Comparison of ENCODE assay signal across 12 cellular contexts in the genomic region with DNA sequence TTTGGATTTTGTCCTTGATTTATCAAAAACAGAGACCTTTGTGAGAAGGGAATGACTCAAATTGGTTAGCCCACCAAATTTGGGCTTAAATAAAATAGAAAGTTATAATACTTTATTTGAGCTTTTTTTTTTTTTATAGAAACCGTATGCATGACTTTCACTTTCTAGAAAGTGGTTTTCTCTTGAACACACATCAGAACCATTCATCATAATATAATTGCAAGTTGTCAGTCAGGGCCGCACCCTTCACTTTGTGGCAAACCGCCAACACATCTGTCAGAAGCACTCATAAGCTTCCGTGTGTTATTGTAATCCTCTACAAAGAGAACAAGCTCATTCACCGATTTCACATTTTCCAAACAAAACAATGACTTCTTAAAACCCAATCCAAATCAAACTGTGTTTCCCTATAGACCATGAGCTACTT.
DNase-seq lines count a peak whose midpoint lies in the region; ATAC-seq and TF ChIP-seq lines count a peak whose summit lies in the region.
"Had no signal": no experiment of that assay in that cellular context is flagged by ENCODE, and none has a peak within 500 bp of the region (broad histone marks: within the 10 kb centered on the region; RNA-seq: fewer than 3 reads in every experiment).

No MANE protein-coding gene starts in this region.

- no peaks in the 10 kb centered on the region for H3K27me3 ChIP-seq in MG63
- H3K27me3 ChIP-seq in foreskin keratinocyte, result peaks cover 10% of the 10 kb centered on the region
- H3K27me3 ChIP-seq in GM23338 (ENCODE audit: insufficient read depth), result no peaks in the 10 kb centered on the region
- H3K27me3 ChIP-seq in CD4-positive, alpha-beta T cell (ENCODE audit: control insufficient read depth, insufficient read depth, low read length), result no peaks in the 10 kb centered on the region

- H3F3A ChIP-seq in GM23338 (replicated peaks; ENCODE audit: low read depth), result no peaks in the 10 kb centered on the region

- H3K36me3 Mint-ChIP-seq in GM23338 (ENCODE audit: low read depth), result no peaks in the 10 kb centered on the region
- no peaks in the 10 kb centered on the region for H3K36me3 Mint-ChIP-seq in CD4-positive, alpha-beta T cell (ENCODE audit: low read depth)
- H3K36me3 Mint-ChIP-seq: memory B cell had no signal

- H3K36me3 ChIP-seq in MG63, result no peaks in the 10 kb centered on the region
- no peaks in the 10 kb centered on the region for H3K36me3 ChIP-seq in GM23338 (ENCODE audit: insufficient read depth)

- POLR2A ChIA-PET in CD4-positive, alpha-beta T cell (lab: Charles Lee), result no interaction called here

- H3K9me2 ChIP-seq in GM23338 (ENCODE audit: insufficient read depth), result no peaks in the 10 kb centered on the region

- intact Hi-C loops in CD4-positive, alpha-beta T cell (cut with DNase I, micrococcal nuclease), result no loop called here

- ATAC-seq in foreskin keratinocyte (peak; percentile 89), GM23338 (no peak), GM18868 (IDR thresholded peaks at IDR 0.05; ENCODE audit: unreplicated experiment) (no peak)
- ATAC-seq in CD4-positive, alpha-beta T cell (ENCODE audit: poor library complexity), result no peak

- H3K4me2 ChIP-seq in GM23338, result no peak overlapping the region

- no peak overlapping the region for H3K4me3 Mint-ChIP-seq in GM23338
- no peak overlapping the region for H3K4me3 Mint-ChIP-seq in CD4-positive, alpha-beta T cell
- H3K4me3 Mint-ChIP-seq: dendritic cell treated with granulocyte-macrophage colony-stimulating factor and Interleukin-4, amounts not matched to agents 40 ng/mL and 50 ng/mL, for 4 days; memory B cell had no signal

- peak overlapping the region; percentile 15 for H3K27ac ChIP-seq in foreskin keratinocyte
- no peak overlapping the region for H3K27ac ChIP-seq in GM23338 (ENCODE audit: low read depth)
- H3K27ac ChIP-seq in CD4-positive, alpha-beta T cell (ENCODE audit: low read depth, low read length), result no peak overlapping the region

- CTCF ChIA-PET in CD4-positive, alpha-beta T cell (lab: Charles Lee), result no interaction called here

- peaks cover 4% of the 10 kb centered on the region; the same call in 1 of the 3 replicates for H3K4me1 Mint-ChIP-seq in GM23338
- H3K4me1 Mint-ChIP-seq in CD4-positive, alpha-beta T cell (ENCODE audit: low read depth), result no peaks in the 10 kb centered on the region
- H3K4me1 Mint-ChIP-seq: memory B cell had no signal

- TF ChIP-seq CTCF in foreskin keratinocyte (conservative IDR thresholded peaks at IDR 0.05), result no peak
- no peak for TF ChIP-seq CTCF in GM23338 (conservative IDR thresholded peaks at IDR 0.05; ENCODE audit: low read depth in 2 of 2)
- no peak for TF ChIP-seq CTCF in CD4-positive, alpha-beta T cell (IDR thresholded peaks at IDR 0.05)

- in situ Hi-C loops in Caki2 (cut with HindIII; ENCODE audit: low pct_unique_long_range_greater_than_20kb, low sequenced_read_pairs), result no loop called here

- H3K9me3 Mint-ChIP-seq in GM23338, result no peaks in the 10 kb centered on the region
- H3K9me3 Mint-ChIP-seq in CD4-positive, alpha-beta T cell, result no peaks in the 10 kb centered on the region
- H3K9me3 Mint-ChIP-seq: dendritic cell treated with granulocyte-macrophage colony-stimulating factor and Interleukin-4, amounts not matched to agents 40 ng/mL and 50 ng/mL, for 4 days had no signal

- no peaks in the 10 kb centered on the region for H3K27me3 Mint-ChIP-seq in GM23338 (ENCODE audit: insufficient read depth, low read depth, poor library complexity)
- H3K27me3 Mint-ChIP-seq in CD4-positive, alpha-beta T cell, result no peaks in the 10 kb centered on the region
- H3K27me3 Mint-ChIP-seq: dendritic cell treated with granulocyte-macrophage colony-stimulating factor and Interleukin-4, amounts not matched to agents 40 ng/mL and 50 ng/mL, for 4 days; memory B cell had no signal

- H3K4me1 ChIP-seq in foreskin keratinocyte, result peaks cover 25% of the 10 kb centered on the region
- no peaks in the 10 kb centered on the region for H3K4me1 ChIP-seq in GM23338 (ENCODE audit: insufficient read depth)

- H3K27ac Mint-ChIP-seq in GM23338, result no peak overlapping the region
- H3K27ac Mint-ChIP-seq in CD4-positive, alpha-beta T cell, result no peak overlapping the region
- H3K27ac Mint-ChIP-seq: dendritic cell treated with granulocyte-macrophage colony-stimulating factor and Interleukin-4, amounts not matched to agents 40 ng/mL and 50 ng/mL, for 4 days; memory B cell had no signal

- H4K20me1 ChIP-seq in GM23338 (replicated peaks; ENCODE audit: insufficient read depth), result no peaks in the 10 kb centered on the region

- peak; percentile 6 for DNase-seq in Caki2 (ENCODE audit: low read depth)
- DNase-seq in MG63, result peak; percentile 64
- DNase-seq in NCI-H774 (lab: John Stamatoyannopoulos, UW), result peak; percentile 65
- peak; percentile 76 to 91 for DNase-seq in foreskin keratinocyte
- no peak for DNase-seq in putamen (ENCODE audit: low spot score)
- no peak for DNase-seq in GM23338 (ENCODE audit: low spot score)
- DNase-seq in CD4-positive, alpha-beta T cell, result no peak
- DNase-seq: Kasumi-1; stimulated activated CD4-positive, alpha-beta T cell treated with anti-CD3 and anti-CD28 coated beads, Interleukin-4, amount 100 ng/mL, for 1 hour had no signal

- H3K4me3 ChIP-seq in MG63 (no peak overlapping the region), GM23338 (no peak overlapping the region)

- H3K9me3 ChIP-seq in MG63, result no peaks in the 10 kb centered on the region
- H3K9me3 ChIP-seq in CD4-positive, alpha-beta T cell (ENCODE audit: control insufficient read depth, low read length), result no peaks in the 10 kb centered on the region

- no peak overlapping the region for H2AFZ ChIP-seq in GM23338

- no peaks in the 10 kb centered on the region for H3K79me2 ChIP-seq in GM23338 (replicated peaks; ENCODE audit: insufficient read depth)

TF ChIP-seq in GM23338, 12 proteins besides CTCF, POLR2A, EP300 and RAD21 (continues in another document):
- no peak for TF ChIP-seq EZH2 (IDR thresholded peaks at IDR 0.05; ENCODE audit: low read depth, unreplicated experiment)
- TF ChIP-seq, protein P1, sequence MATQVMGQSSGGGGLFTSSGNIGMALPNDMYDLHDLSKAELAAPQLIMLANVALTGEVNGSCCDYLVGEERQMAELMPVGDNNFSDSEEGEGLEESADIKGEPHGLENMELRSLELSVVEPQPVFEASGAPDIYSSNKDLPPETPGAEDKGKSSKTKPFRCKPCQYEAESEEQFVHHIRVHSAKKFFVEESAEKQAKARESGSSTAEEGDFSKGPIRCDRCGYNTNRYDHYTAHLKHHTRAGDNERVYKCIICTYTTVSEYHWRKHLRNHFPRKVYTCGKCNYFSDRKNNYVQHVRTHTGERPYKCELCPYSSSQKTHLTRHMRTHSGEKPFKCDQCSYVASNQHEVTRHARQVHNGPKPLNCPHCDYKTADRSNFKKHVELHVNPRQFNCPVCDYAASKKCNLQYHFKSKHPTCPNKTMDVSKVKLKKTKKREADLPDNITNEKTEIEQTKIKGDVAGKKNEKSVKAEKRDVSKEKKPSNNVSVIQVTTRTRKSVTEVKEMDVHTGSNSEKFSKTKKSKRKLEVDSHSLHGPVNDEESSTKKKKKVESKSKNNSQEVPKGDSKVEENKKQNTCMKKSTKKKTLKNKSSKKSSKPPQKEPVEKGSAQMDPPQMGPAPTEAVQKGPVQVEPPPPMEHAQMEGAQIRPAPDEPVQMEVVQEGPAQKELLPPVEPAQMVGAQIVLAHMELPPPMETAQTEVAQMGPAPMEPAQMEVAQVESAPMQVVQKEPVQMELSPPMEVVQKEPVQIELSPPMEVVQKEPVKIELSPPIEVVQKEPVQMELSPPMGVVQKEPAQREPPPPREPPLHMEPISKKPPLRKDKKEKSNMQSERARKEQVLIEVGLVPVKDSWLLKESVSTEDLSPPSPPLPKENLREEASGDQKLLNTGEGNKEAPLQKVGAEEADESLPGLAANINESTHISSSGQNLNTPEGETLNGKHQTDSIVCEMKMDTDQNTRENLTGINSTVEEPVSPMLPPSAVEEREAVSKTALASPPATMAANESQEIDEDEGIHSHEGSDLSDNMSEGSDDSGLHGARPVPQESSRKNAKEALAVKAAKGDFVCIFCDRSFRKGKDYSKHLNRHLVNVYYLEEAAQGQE (IDR thresholded peaks at IDR 0.05; ENCODE audit: unreplicated experiment), result no peak
- no peak for TF ChIP-seq EZH2phosphoT487 (IDR thresholded peaks at IDR 0.05; ENCODE audit: unreplicated experiment)
- TF ChIP-seq, protein P2, sequence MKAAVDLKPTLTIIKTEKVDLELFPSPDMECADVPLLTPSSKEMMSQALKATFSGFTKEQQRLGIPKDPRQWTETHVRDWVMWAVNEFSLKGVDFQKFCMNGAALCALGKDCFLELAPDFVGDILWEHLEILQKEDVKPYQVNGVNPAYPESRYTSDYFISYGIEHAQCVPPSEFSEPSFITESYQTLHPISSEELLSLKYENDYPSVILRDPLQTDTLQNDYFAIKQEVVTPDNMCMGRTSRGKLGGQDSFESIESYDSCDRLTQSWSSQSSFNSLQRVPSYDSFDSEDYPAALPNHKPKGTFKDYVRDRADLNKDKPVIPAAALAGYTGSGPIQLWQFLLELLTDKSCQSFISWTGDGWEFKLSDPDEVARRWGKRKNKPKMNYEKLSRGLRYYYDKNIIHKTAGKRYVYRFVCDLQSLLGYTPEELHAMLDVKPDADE (IDR thresholded peaks at IDR 0.05), result no peak
- no peak for TF ChIP-seq NANOG (IDR thresholded peaks at IDR 0.05; ENCODE audit: borderline replicate concordance)

Comparison
In these comparisons a context has a peak if more than half of its experiments do, and no peak if none do; other contexts are left out.
1. DNase-seq: peak in Caki2 (single experiment), MG63 (single experiment), NCI-H774 (single experiment) and foreskin keratinocyte (2 of 2); none in putamen (single experiment), GM23338 (single experiment) and CD4-positive, alpha-beta T cell (0 of 10).